39 cellular contexts compared by ENCODE assay signal in the genomic region with DNA sequence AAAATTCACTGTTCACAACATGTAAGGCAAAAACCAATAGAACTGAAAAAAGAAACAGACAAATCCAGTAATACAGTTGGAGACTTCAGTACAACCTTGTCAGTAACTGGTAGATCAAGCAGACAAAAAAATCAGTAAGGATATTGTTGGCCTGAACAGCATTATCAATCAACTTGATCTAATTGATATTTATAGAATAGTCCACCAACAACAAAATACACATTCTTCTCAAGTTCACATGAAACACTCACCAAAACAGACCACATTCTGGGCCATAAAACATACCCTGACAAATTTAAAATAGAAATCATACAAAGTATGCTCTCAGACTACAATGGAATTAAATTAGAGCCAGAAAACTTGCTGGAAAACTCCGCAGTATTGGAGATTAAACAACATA.
"Had no signal": no experiment of that assay in that cellular context is flagged by ENCODE, and none has a peak within 500 bp of the region (broad histone marks: within the 10 kb centered on the region; RNA-seq: fewer than 3 reads in every experiment).

No MANE protein-coding gene starts in this region.

- DNase-seq: activated effector memory CD4-positive, alpha-beta T cell treated with anti-CD3 and anti-CD28 coated beads, Interleukin-2, amount 50 U/mL, for 16 hours; activated effector memory CD4-positive, alpha-beta T cell treated with Interleukin-2 at 50 U/mL for 16 hours; activated gamma-delta T cell; activated gamma-delta T cell treated with Interleukin-2 at 50 U/mL for 16 hours; activated naive CD4-positive, alpha-beta T cell; activated naive CD4-positive, alpha-beta T cell treated with anti-CD3 and anti-CD28 coated beads for 36 hours; activated naive CD4-positive, alpha-beta T cell treated with anti-CD3 and anti-CD28 coated beads, Interleukin-2, amount 10 ng/mL, durations not matched to agents 7 days and 5 days; activated naive CD4-positive, alpha-beta T cell treated with anti-CD3 and anti-CD28 coated beads, Interleukin-2, amount 50 U/mL, for 16 hours; activated naive CD4-positive, alpha-beta T cell treated with Interleukin-2 at 50 U/mL for 16 hours; activated naive CD8-positive, alpha-beta T cell treated with anti-CD3 and anti-CD28 coated beads for 36 hours; activated naive CD8-positive, alpha-beta T cell treated with anti-CD3 and anti-CD28 coated beads, Interleukin-2, amount 10 ng/mL, durations not matched to agents 7 days and 5 days; activated naive CD8-positive, alpha-beta T cell treated with anti-CD3 and anti-CD28 coated beads, Interleukin-2, amount 50 U/mL, for 24 hours; activated T-cell treated with anti-CD3 and anti-CD28 coated beads, Interleukin-2, amount 50 U/mL, for 1 hour; activated T-cell treated with anti-CD3 and anti-CD28 coated beads, Interleukin-2, amount 50 U/mL, for 24 hours; activated T-cell treated with anti-CD3 and anti-CD28 coated beads, Interleukin-2, amount 50 U/mL, for 4 hours; activated T-cell treated with anti-CD3 and anti-CD28 coated beads, Interleukin-2, amount 50 U/mL, for 48 hours; activated T-cell treated with anti-CD3 and anti-CD28 coated beads, Interleukin-2, amount 50 U/mL, for 72 hours; adrenal gland; amniotic stem cell; amygdala; anterior cingulate cortex; aorta; body of pancreas; brain microvascular endothelial cell; caudate nucleus; central memory CD4-positive, alpha-beta T cell; cerebellar nuclear complex had no signal

- FAIRE-seq: bronchial epithelial cell had no signal

- H3K27ac ChIP-seq: adrenal gland, ascending aorta, body of pancreas, brain microvascular endothelial cell, breast epithelium, cardiac muscle cell had no signal

- H3K27me3 Mint-ChIP-seq: activated naive CD4-positive, alpha-beta T cell treated with anti-CD3 and anti-CD28 coated beads, Interleukin-2, amount 10 ng/mL, durations not matched to agents 7 days and 5 days; activated naive CD4-positive, alpha-beta T cell treated with anti-CD3 and anti-CD28 coated beads, Interleukin-2, amount 50 U/mL, for 24 hours; activated naive CD8-positive, alpha-beta T cell; activated naive CD8-positive, alpha-beta T cell treated with anti-CD3 and anti-CD28 coated beads for 36 hours; activated naive CD8-positive, alpha-beta T cell treated with anti-CD3 and anti-CD28 coated beads, Interleukin-2, amount 10 ng/mL, durations not matched to agents 7 days and 5 days; activated naive CD8-positive, alpha-beta T cell treated with anti-CD3 and anti-CD28 coated beads, Interleukin-2, amount 50 U/mL, for 24 hours; activated T-cell treated with anti-CD3 and anti-CD28 coated beads, Interleukin-2, amount 50 U/mL, for 24 hours; activated T-helper 17 cell treated with anti-CD3 and anti-CD28 coated beads, Interleukin-2, amount 50 U/mL, for 72 hours; brain; central memory CD8-positive, alpha-beta T cell had no signal

- H3K27me3 ChIP-seq: adrenal gland, ascending aorta, body of pancreas, brain microvascular endothelial cell, breast epithelium, cardiac muscle cell had no signal

- H3K4me3 Mint-ChIP-seq: activated naive CD4-positive, alpha-beta T cell treated with anti-CD3 and anti-CD28 coated beads for 36 hours; activated naive CD4-positive, alpha-beta T cell treated with anti-CD3 and anti-CD28 coated beads, Interleukin-2, amount 10 ng/mL, durations not matched to agents 7 days and 5 days; activated naive CD4-positive, alpha-beta T cell treated with anti-CD3 and anti-CD28 coated beads, Interleukin-2, amount 50 U/mL, for 24 hours; activated naive CD8-positive, alpha-beta T cell; activated naive CD8-positive, alpha-beta T cell treated with anti-CD3 and anti-CD28 coated beads for 36 hours; activated naive CD8-positive, alpha-beta T cell treated with anti-CD3 and anti-CD28 coated beads, Interleukin-2, amount 10 ng/mL, durations not matched to agents 7 days and 5 days; activated naive CD8-positive, alpha-beta T cell treated with anti-CD3 and anti-CD28 coated beads, Interleukin-2, amount 50 U/mL, for 24 hours; activated T-cell treated with anti-CD3 and anti-CD28 coated beads, Interleukin-2, amount 50 U/mL, for 24 hours; activated T-cell treated with anti-CD3 and anti-CD28 coated beads, Interleukin-2, amount 50 U/mL, for 4 hours; activated T-cell treated with anti-CD3 and anti-CD28 coated beads, Interleukin-2, amount 50 U/mL, for 72 hours; activated T-helper 1 cell treated with anti-CD3 and anti-CD28 coated beads, Interleukin-12 subunit alpha, Interleukin-12 subunit beta, Interleukin-2, Interleukin-4 antibody, amounts not matched to agents 30 ng/mL and 10 ng/mL and 1 ng/mL, durations not matched to agents 14 hours and 24 hours and 36 hours; activated T-helper 17 cell treated with anti-CD3 and anti-CD28 coated beads, Interleukin-2, amount 50 U/mL, for 72 hours; brain; central memory CD8-positive, alpha-beta T cell had no signal

- H3K4me1 Mint-ChIP-seq: activated naive CD4-positive, alpha-beta T cell treated with anti-CD3 and anti-CD28 coated beads, Interleukin-2, amount 10 ng/mL, durations not matched to agents 7 days and 5 days; activated naive CD4-positive, alpha-beta T cell treated with anti-CD3 and anti-CD28 coated beads, Interleukin-2, amount 50 U/mL, for 24 hours; activated naive CD8-positive, alpha-beta T cell treated with anti-CD3 and anti-CD28 coated beads for 36 hours; activated naive CD8-positive, alpha-beta T cell treated with anti-CD3 and anti-CD28 coated beads, Interleukin-2, amount 10 ng/mL, durations not matched to agents 7 days and 5 days; activated naive CD8-positive, alpha-beta T cell treated with anti-CD3 and anti-CD28 coated beads, Interleukin-2, amount 50 U/mL, for 24 hours; activated T-helper 17 cell treated with anti-CD3 and anti-CD28 coated beads, Interleukin-2, amount 50 U/mL, for 72 hours; brain; central memory CD8-positive, alpha-beta T cell had no signal

- H3K27ac Mint-ChIP-seq: activated naive CD4-positive, alpha-beta T cell treated with anti-CD3 and anti-CD28 coated beads for 36 hours; activated naive CD4-positive, alpha-beta T cell treated with anti-CD3 and anti-CD28 coated beads, Interleukin-2, amount 10 ng/mL, durations not matched to agents 7 days and 5 days; activated naive CD4-positive, alpha-beta T cell treated with anti-CD3 and anti-CD28 coated beads, Interleukin-2, amount 50 U/mL, for 24 hours; activated naive CD4-positive, alpha-beta T cell treated with anti-CD3 and anti-CD28 coated beads, Interleukin-2, amount 50 U/mL, for 72 hours; activated naive CD8-positive, alpha-beta T cell; activated naive CD8-positive, alpha-beta T cell treated with anti-CD3 and anti-CD28 coated beads for 36 hours; activated naive CD8-positive, alpha-beta T cell treated with anti-CD3 and anti-CD28 coated beads, Interleukin-2, amount 10 ng/mL, durations not matched to agents 7 days and 5 days; activated naive CD8-positive, alpha-beta T cell treated with anti-CD3 and anti-CD28 coated beads, Interleukin-2, amount 50 U/mL, for 24 hours; activated T-cell treated with anti-CD3 and anti-CD28 coated beads, Interleukin-2, amount 50 U/mL, for 24 hours; activated T-cell treated with anti-CD3 and anti-CD28 coated beads, Interleukin-2, amount 50 U/mL, for 72 hours; activated T-helper 1 cell treated with anti-CD3 and anti-CD28 coated beads, Interleukin-12 subunit alpha, Interleukin-12 subunit beta, Interleukin-2, Interleukin-4 antibody, amounts not matched to agents 30 ng/mL and 10 ng/mL and 1 ng/mL, durations not matched to agents 14 hours and 24 hours and 36 hours; activated T-helper 17 cell treated with anti-CD3 and anti-CD28 coated beads, Interleukin-2, amount 50 U/mL, for 72 hours; activated T-helper 2 cell treated with anti-CD3 and anti-CD28 coated beads, Interferon-gamma antibody, Interleukin-2, Interleukin-4, amounts not matched to agents 10 μg/mL and 5 μg/mL and 100 μg/mL, durations not matched to agents 14 hours and 24 hours and 36 hours; brain had no signal

- H3K4me1 ChIP-seq: adrenal gland, ascending aorta, breast epithelium had no signal

- H3K9me3 Mint-ChIP-seq: activated naive CD4-positive, alpha-beta T cell treated with anti-CD3 and anti-CD28 coated beads, Interleukin-2, amount 10 ng/mL, durations not matched to agents 7 days and 5 days; activated naive CD4-positive, alpha-beta T cell treated with anti-CD3 and anti-CD28 coated beads, Interleukin-2, amount 50 U/mL, for 24 hours; activated naive CD4-positive, alpha-beta T cell treated with anti-CD3 and anti-CD28 coated beads, Interleukin-2, amount 50 U/mL, for 72 hours; activated naive CD8-positive, alpha-beta T cell treated with anti-CD3 and anti-CD28 coated beads for 36 hours; activated naive CD8-positive, alpha-beta T cell treated with anti-CD3 and anti-CD28 coated beads, Interleukin-2, amount 10 ng/mL, durations not matched to agents 7 days and 5 days; activated naive CD8-positive, alpha-beta T cell treated with anti-CD3 and anti-CD28 coated beads, Interleukin-2, amount 50 U/mL, for 24 hours; activated T-cell treated with anti-CD3 and anti-CD28 coated beads, Interleukin-2, amount 50 U/mL, for 24 hours; activated T-cell treated with anti-CD3 and anti-CD28 coated beads, Interleukin-2, amount 50 U/mL, for 4 hours; activated T-helper 1 cell treated with anti-CD3 and anti-CD28 coated beads, Interleukin-12 subunit alpha, Interleukin-12 subunit beta, Interleukin-2, Interleukin-4 antibody, amounts not matched to agents 30 ng/mL and 10 ng/mL and 1 ng/mL, durations not matched to agents 14 hours and 24 hours and 36 hours; activated T-helper 17 cell treated with anti-CD3 and anti-CD28 coated beads, Interleukin-2, amount 50 U/mL, for 72 hours; activated T-helper 2 cell treated with anti-CD3 and anti-CD28 coated beads, Interferon-gamma antibody, Interleukin-2, Interleukin-4, amounts not matched to agents 10 μg/mL and 5 μg/mL and 100 μg/mL, durations not matched to agents 14 hours and 24 hours and 36 hours; central memory CD8-positive, alpha-beta T cell had no signal

- H3K36me3 ChIP-seq: adrenal gland, brain microvascular endothelial cell, breast epithelium, cardiac muscle cell had no signal

- H3K9me3 ChIP-seq: body of pancreas, breast epithelium had no signal

- ATAC-seq: activated naive CD4-positive, alpha-beta T cell treated with anti-CD3 and anti-CD28 coated beads, Interleukin-2, amount 50 U/mL, for 72 hours; activated naive CD8-positive, alpha-beta T cell treated with anti-CD3 and anti-CD28 coated beads, Interleukin-2, amount 50 U/mL, for 24 hours; activated T-cell treated with anti-CD3 and anti-CD28 coated beads, Interleukin-2, amount 50 U/mL, for 4 hours; activated T-cell treated with anti-CD3 and anti-CD28 coated beads, Interleukin-2, amount 50 U/mL, for 72 hours; activated T-helper 17 cell treated with anti-CD3 and anti-CD28 coated beads, Interleukin-2, amount 50 U/mL, for 72 hours; body of pancreas had no signal

- H3K4me3 ChIP-seq: adrenal gland, ascending aorta, body of pancreas, breast epithelium, cardiac muscle cell had no signal

- H3K36me3 Mint-ChIP-seq: activated naive CD4-positive, alpha-beta T cell treated with anti-CD3 and anti-CD28 coated beads, Interleukin-2, amount 10 ng/mL, durations not matched to agents 7 days and 5 days; activated naive CD8-positive, alpha-beta T cell treated with anti-CD3 and anti-CD28 coated beads, Interleukin-2, amount 10 ng/mL, durations not matched to agents 7 days and 5 days had no signal
